18 cellular contexts compared by ENCODE assay signal in genomic region chr20:43586641-43587040, GRCh38.
"Had no signal": no experiment of that assay in that cellular context is flagged by ENCODE, and none has a peak within 500 bp of the region (broad histone marks: within the 10 kb centered on the region; RNA-seq: fewer than 3 reads in every experiment).

No MANE protein-coding gene starts in this region.

- H3K36me3 Mint-ChIP-seq: natural killer cell, type B pancreatic cell had no signal

- H3K27ac ChIP-seq: colonic mucosa, esophagus squamous epithelium, heart right ventricle, right atrium auricular region, sigmoid colon, skin epidermis, stomach, uterus had no signal

- H3K27me3 Mint-ChIP-seq: type B pancreatic cell had no signal

- DNase-seq: colonic mucosa; dermis blood vessel endothelial cell; esophagus squamous epithelium; foreskin melanocyte; heart right ventricle; kidney glomerular epithelial cell; mammary epithelial cell; natural killer cell; stimulated activated CD4-positive, alpha-beta T cell treated with anti-CD3 and anti-CD28 coated beads, Interleukin-12 subunit alpha, Interleukin-12 subunit beta, amount 100 ng/mL, for 4 hours; stimulated activated naive CD4-positive, alpha-beta T cell; stomach; uterus had no signal

- H3K9me3 Mint-ChIP-seq: natural killer cell, neural crest cell, type B pancreatic cell had no signal

- H3K9me3 ChIP-seq: colonic mucosa, esophagus squamous epithelium, heart right ventricle, right atrium auricular region, sigmoid colon, stomach, uterus had no signal

- H3K4me3 ChIP-seq: colonic mucosa, esophagus squamous epithelium, heart right ventricle, right atrium auricular region, sigmoid colon, skin epidermis, stomach, uterus had no signal

- H3K27ac Mint-ChIP-seq: natural killer cell, type B pancreatic cell had no signal

- H3K36me3 ChIP-seq: colonic mucosa, esophagus squamous epithelium, heart right ventricle, right atrium auricular region, sigmoid colon, uterus had no signal

- ATAC-seq: heart right ventricle, left lobe of liver, natural killer cell had no signal

- H3K27me3 ChIP-seq: colonic mucosa, esophagus squamous epithelium, heart right ventricle, right atrium auricular region, sigmoid colon, stomach, uterus had no signal

- H3K4me3 Mint-ChIP-seq: natural killer cell, neural crest cell, type B pancreatic cell had no signal
